Comparison of ENCODE assay signal across 9 cellular contexts in the genomic region with DNA sequence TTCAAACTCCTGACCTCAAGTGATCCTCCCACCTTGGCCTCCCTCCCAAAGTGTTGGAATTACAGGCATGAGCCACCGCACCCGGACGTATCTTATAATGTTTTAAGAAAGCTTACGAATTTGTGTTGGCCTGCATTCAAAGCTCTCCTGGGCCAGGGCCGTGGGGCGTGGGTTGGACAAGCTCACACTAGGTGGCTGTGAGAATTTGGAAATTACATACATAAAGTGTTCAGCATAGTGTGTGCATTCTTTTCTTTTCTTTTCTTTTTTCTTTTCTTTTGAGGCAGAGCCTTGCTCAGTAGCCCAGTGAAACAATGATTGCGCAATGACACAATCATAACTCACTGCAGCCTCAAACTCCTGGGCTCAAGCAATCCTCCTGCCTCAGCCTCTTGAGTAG. TPM values are rescaled to one million over a fixed set of nuclear protein-coding genes. Genes with fewer than 3 reads are reported as not detected.
DNase-seq lines count a peak whose midpoint lies in the region; ATAC-seq and TF ChIP-seq lines count a peak whose summit lies in the region.
"Had no signal": no experiment of that assay in that cellular context is flagged by ENCODE, and none has a peak within 500 bp of the region (broad histone marks: within the 10 kb centered on the region; RNA-seq: fewer than 3 reads in every experiment).

No MANE protein-coding gene starts in this region.

- DNase-seq in HK-2 (ENCODE audit: unreplicated experiment) (peak; percentile 35), amniotic epithelial cell (ENCODE audit: low read depth) (peak; percentile 68), thoracic aorta (ENCODE audit: low spot score) (peak; percentile 58), COLO668 (lab: John Stamatoyannopoulos, UW; ENCODE audit: unreplicated experiment) (no peak), NCI-H2107 (lab: John Stamatoyannopoulos, UW) (no peak), CD14-positive monocyte (ENCODE audit: low spot score) (no peak)
- no peak for DNase-seq in stimulated activated effector memory CD8-positive, alpha-beta T cell treated with anti-CD3 and anti-CD28 coated beads, Interleukin-12 subunit alpha, Interleukin-12 subunit beta, amount 100 ng/mL, for 72 hours (ENCODE audit: low spot score in 2 of 2)
- DNase-seq: endodermal cell had no signal

- intact Hi-C loops in CD14-positive monocyte (cut with micrococcal nuclease) = loop anchor here in 1 of 2 donors (5.0 kb wide), 2 partner anchors 34 to 66 kb away; no protein-coding TSS in a partner anchor

- H3K4me1 Mint-ChIP-seq in stimulated activated effector memory CD8-positive, alpha-beta T cell treated with anti-CD3 and anti-CD28 coated beads, Interleukin-12 subunit alpha, Interleukin-12 subunit beta, amount 100 ng/mL, for 72 hours = peaks cover 35% of the 10 kb centered on the region
- peaks cover 31% of the 10 kb centered on the region for H3K4me1 Mint-ChIP-seq in CD14-positive monocyte

- H3K27ac ChIP-seq in gastroesophageal sphincter = peak overlapping the region in 3 of 4 donors; percentile 51 to 94 (median 92)
- peak overlapping the region; percentile 76 to 100 for H3K27ac ChIP-seq in thoracic aorta

- H3K27ac Mint-ChIP-seq in stimulated activated effector memory CD8-positive, alpha-beta T cell treated with anti-CD3 and anti-CD28 coated beads, Interleukin-12 subunit alpha, Interleukin-12 subunit beta, amount 100 ng/mL, for 72 hours = no peak overlapping the region
- H3K27ac Mint-ChIP-seq in CD14-positive monocyte = peak overlapping the region in 3 of 7 donors; percentile 6 to 70 (median 65)
- H3K27ac Mint-ChIP-seq: endodermal cell had no signal

- H3K27me3 Mint-ChIP-seq in CD14-positive monocyte (ENCODE audit: low read depth in 3 of 3) = peaks cover 0 to 9% (median 0%) of the 10 kb centered on the region in 3 donors

- TF ChIP-seq EP300 in gastroesophageal sphincter (IDR thresholded peaks at IDR 0.05) = no peak

- TF ChIP-seq CTCF in gastroesophageal sphincter (IDR thresholded peaks at IDR 0.05) = no peak
- TF ChIP-seq CTCF in thoracic aorta (IDR thresholded peaks at IDR 0.05) = no peak
- TF ChIP-seq CTCF in CD14-positive monocyte (IDR thresholded peaks at IDR 0.05) = no peak

- H3K9me3 ChIP-seq in gastroesophageal sphincter (no peaks in the 10 kb centered on the region), thoracic aorta (no peaks in the 10 kb centered on the region)

- no peaks in the 10 kb centered on the region for H3K27me3 ChIP-seq in gastroesophageal sphincter
- H3K27me3 ChIP-seq in thoracic aorta (replicated peaks; ENCODE audit: insufficient read depth) = no peaks in the 10 kb centered on the region

- peaks cover 0 to 42% (median 12%) of the 10 kb centered on the region in 3 donors for H3K4me1 ChIP-seq in gastroesophageal sphincter
- H3K4me1 ChIP-seq in thoracic aorta (ENCODE audit: control insufficient read depth in 1 of 2, low read depth in 2 of 2) = peaks cover 16 to 38% of the 10 kb centered on the region in 2 donors

- no peak for TF ChIP-seq POLR2A in gastroesophageal sphincter (IDR thresholded peaks at IDR 0.05)

- H3K36me3 Mint-ChIP-seq in stimulated activated effector memory CD8-positive, alpha-beta T cell treated with anti-CD3 and anti-CD28 coated beads, Interleukin-12 subunit alpha, Interleukin-12 subunit beta, amount 100 ng/mL, for 72 hours = peaks cover 4% of the 10 kb centered on the region
- peaks cover 2 to 12% of the 10 kb centered on the region in 2 donors for H3K36me3 Mint-ChIP-seq in CD14-positive monocyte

- no peaks in the 10 kb centered on the region for H3K9me3 Mint-ChIP-seq in stimulated activated effector memory CD8-positive, alpha-beta T cell treated with anti-CD3 and anti-CD28 coated beads, Interleukin-12 subunit alpha, Interleukin-12 subunit beta, amount 100 ng/mL, for 72 hours
- peaks cover 0 to 2% (median 0%) of the 10 kb centered on the region in 7 donors for H3K9me3 Mint-ChIP-seq in CD14-positive monocyte
- H3K9me3 Mint-ChIP-seq: endodermal cell had no signal

- ATAC-seq in gastroesophageal sphincter (no peak), thoracic aorta (ENCODE audit: insufficient number of reproducible peaks, low FRiP score, low read depth) (no peak)
- ATAC-seq in stimulated activated effector memory CD8-positive, alpha-beta T cell treated with anti-CD3 and anti-CD28 coated beads, Interleukin-12 subunit alpha, Interleukin-12 subunit beta, amount 100 ng/mL, for 72 hours = no peak

- peaks cover 0 to 6% of the 10 kb centered on the region in 2 donors for H3K36me3 ChIP-seq in gastroesophageal sphincter
- H3K36me3 ChIP-seq in thoracic aorta = no peaks in the 10 kb centered on the region

- no peak overlapping the region for H3K4me3 Mint-ChIP-seq in stimulated activated effector memory CD8-positive, alpha-beta T cell treated with anti-CD3 and anti-CD28 coated beads, Interleukin-12 subunit alpha, Interleukin-12 subunit beta, amount 100 ng/mL, for 72 hours
- H3K4me3 Mint-ChIP-seq in CD14-positive monocyte = no peak overlapping the region

- WGBS in gastroesophageal sphincter (ENCODE audit: low coverage in 1 of 2), 2 donors = 23 to 25% methylated on average over 5 to 6 of the region's 7 CpGs

- H3K4me3 ChIP-seq in gastroesophageal sphincter = no peak overlapping the region
- no peak overlapping the region for H3K4me3 ChIP-seq in thoracic aorta

RNA-seq across cellular contexts. Expression of gene ZSWIM4, which starts 2.6 kb away (rescaled TPM):
- total RNA-seq in gastroesophageal sphincter = 1 to 10 TPM; 3.9 to 9.2 (median 4.2) TPM
- 10 to 100 TPM in 1 of 2 donors, 1 to 10 TPM in 1; 9.5 to 11.8 TPM for total RNA-seq in thoracic aorta
- polyA plus RNA-seq in CD14-positive monocyte = under 1 TPM; 0.19 to 0.23 TPM

RNA-seq across cellular contexts. Expression of gene C19orf53, which starts 23.6 kb away (rescaled TPM):
- 100 to 1,000 TPM; 123 to 142 (median 128) TPM for total RNA-seq in gastroesophageal sphincter
- 100 to 1,000 TPM; 114 to 128 TPM for total RNA-seq in thoracic aorta
- 100 to 1,000 TPM; 132 to 156 TPM for polyA plus RNA-seq in CD14-positive monocyte

RNA-seq across cellular contexts. Expression of gene MRI1, which starts 33.5 kb away (rescaled TPM):
- total RNA-seq in gastroesophageal sphincter = 10 to 100 TPM; 31.2 to 51.8 (median 42.2) TPM
- total RNA-seq in thoracic aorta = 10 to 100 TPM; 54.6 to 63.0 TPM
- polyA plus RNA-seq in CD14-positive monocyte = 1 to 10 TPM; 3.8 to 4.4 TPM

Comparison
In these comparisons a context has a peak if more than half of its experiments do, and no peak if none do; other contexts are left out.
1. DNase-seq: peak in HK-2 (single experiment), amniotic epithelial cell (single experiment) and thoracic aorta (single experiment); none in COLO668 (single experiment), NCI-H2107 (single experiment), stimulated activated effector memory CD8-positive, alpha-beta T cell treated with anti-CD3 and anti-CD28 coated beads, Interleukin-12 subunit alpha, Interleukin-12 subunit beta, amount 100 ng/mL, for 72 hours (0 of 2) and CD14-positive monocyte (single experiment).